In genomic region chr5:54746346-54746745, GRCh38 we compare ENCODE assay signal across 24 cellular contexts.
"Had no signal": no experiment of that assay in that cellular context is flagged by ENCODE, and none has a peak within 500 bp of the region (broad histone marks: within the 10 kb centered on the region; RNA-seq: fewer than 3 reads in every experiment).

No MANE protein-coding gene starts in this region.

- H3K27ac ChIP-seq: body of pancreas had no signal

- H3K27me3 ChIP-seq: ascending aorta, body of pancreas, SJSA1 had no signal

- ATAC-seq: activated CD4-positive, CD25-positive, alpha-beta regulatory T cell treated with anti-CD3 and anti-CD28 coated beads, Interleukin-2, amount 50 U/mL, for 24 hours; activated CD8-positive, alpha-beta memory T cell treated with anti-CD3 and anti-CD28 coated beads, Interleukin-2, amount 10 ng/mL, durations not matched to agents 7 days and 5 days; activated naive CD4-positive, alpha-beta T cell treated with anti-CD3 and anti-CD28 coated beads, Interleukin-2, amount 50 U/mL, for 72 hours; activated naive CD8-positive, alpha-beta T cell treated with anti-CD3 and anti-CD28 coated beads, Interleukin-2, amount 50 U/mL, for 24 hours; body of pancreas; Panc1 had no signal

- H3K36me3 ChIP-seq: ascending aorta, SJSA1 had no signal

- DNase-seq: activated CD4-positive, alpha-beta T cell treated with anti-CD3 and anti-CD28 coated beads for 4 hours; activated CD8-positive, alpha-beta memory T cell treated with anti-CD3 and anti-CD28 coated beads, Interleukin-2, amount 10 ng/mL, durations not matched to agents 7 days and 5 days; activated effector memory CD4-positive, alpha-beta T cell treated with Interleukin-2 at 50 U/mL for 16 hours; activated naive CD4-positive, alpha-beta T cell treated with Interleukin-2 at 50 U/mL for 16 hours; activated naive CD8-positive, alpha-beta T cell treated with anti-CD3 and anti-CD28 coated beads, Interleukin-2, amount 50 U/mL, for 24 hours; activated T-cell treated with anti-CD3 and anti-CD28 coated beads, Interleukin-2, amount 50 U/mL, for 24 hours; amniotic stem cell; KBM-7; NCI-H1048; NCI-H146; NCI-H1930; NCI-H2171; NCI-H2227 treated with DMSO at 0.1 percent for 48 hours; NCI-H446 treated with DMSO at 0.1 percent for 48 hours; NCI-H524 treated with DMSO at 0.1 percent for 48 hours; NCI-H748 treated with DMSO at 0.1 percent for 48 hours; RPMI8226; SHP77 had no signal

- H3K4me3 ChIP-seq: ascending aorta, body of pancreas, SJSA1 had no signal

- H3K9me3 ChIP-seq: ascending aorta, body of pancreas, SJSA1 had no signal
